ENCODE assay signal across 26 cellular contexts in genomic region chr9:78356634-78357033, GRCh38.
"Had no signal": no experiment of that assay in that cellular context is flagged by ENCODE, and none has a peak within 500 bp of the region (broad histone marks: within the 10 kb centered on the region; RNA-seq: fewer than 3 reads in every experiment).

No MANE protein-coding gene starts in this region.

- H3K4me1 ChIP-seq: colonic mucosa, esophagus squamous epithelium, gastrocnemius medialis, heart right ventricle, left lung, lower lobe of right lung had no signal

- H3K9me3 ChIP-seq: colonic mucosa, esophagus squamous epithelium, gastrocnemius medialis, heart right ventricle, left lung, lower lobe of right lung, mucosa of descending colon had no signal

- H3K27ac ChIP-seq: colonic mucosa, epithelial cell of prostate, esophagus squamous epithelium, gastrocnemius medialis, heart right ventricle, left lung, lower lobe of right lung had no signal

- H3K27ac Mint-ChIP-seq: dendritic cell treated with granulocyte-macrophage colony-stimulating factor and Interleukin-4, amounts not matched to agents 40 ng/mL and 50 ng/mL, for 4 days; effector memory CD8-positive, alpha-beta T cell; endodermal cell; mesothelial cell of epicardium had no signal

- H3K36me3 Mint-ChIP-seq: mesothelial cell of epicardium had no signal

- H3K27me3 Mint-ChIP-seq: dendritic cell treated with granulocyte-macrophage colony-stimulating factor and Interleukin-4, amounts not matched to agents 40 ng/mL and 50 ng/mL, for 4 days had no signal

- H3K36me3 ChIP-seq: colonic mucosa, esophagus squamous epithelium, gastrocnemius medialis, heart right ventricle, left lung, lower lobe of right lung had no signal

- H3K4me1 Mint-ChIP-seq: mesothelial cell of epicardium had no signal

- H3K4me3 ChIP-seq: colonic mucosa, esophagus squamous epithelium, gastrocnemius medialis, heart right ventricle, left lung, lower lobe of right lung, mucosa of descending colon had no signal

- FAIRE-seq: endometrium, islet of Langerhans, keratinocyte had no signal

- H3K27me3 ChIP-seq: colonic mucosa, esophagus squamous epithelium, gastrocnemius medialis, left lung had no signal

- H3K9me3 Mint-ChIP-seq: dendritic cell treated with granulocyte-macrophage colony-stimulating factor and Interleukin-4, amounts not matched to agents 40 ng/mL and 50 ng/mL, for 4 days; effector memory CD8-positive, alpha-beta T cell; endodermal cell had no signal

- ATAC-seq: effector memory CD8-positive, alpha-beta T cell; esophagus mucosa; gastrocnemius medialis; left cardiac atrium; left lung; left ventricle myocardium superior; mucosa of descending colon had no signal

- H3K4me3 Mint-ChIP-seq: dendritic cell treated with granulocyte-macrophage colony-stimulating factor and Interleukin-4, amounts not matched to agents 40 ng/mL and 50 ng/mL, for 4 days; effector memory CD8-positive, alpha-beta T cell; endodermal cell; mesothelial cell of epicardium had no signal

- DNase-seq: colonic mucosa; cortex of kidney; effector CD8-positive, alpha-beta T cell; effector memory CD8-positive, alpha-beta T cell; endodermal cell; erythroblast; esophagus squamous epithelium; foreskin fibroblast; foreskin melanocyte; gastrocnemius medialis; glutamatergic neuron; heart right ventricle; hippocampal formation; left cardiac atrium; left lung; left ventricle myocardium superior; lower lobe of right lung; mesenchymal stem cell; mucosa of descending colon had no signal
